1 cellular context compared by ENCODE assay signal in genomic region chr13:41310963-41311606, GRCh38.
A peak's percentile ranks its signal among the peaks of the same experiment; 100 is the strongest.
TF ChIP-seq lines count a peak whose summit lies in the region.

Gene NAA16 (plus strand): TSS chr13:41311267. CDS start chr13:41311529, 262 bp downstream.

TF ChIP-seq in K562, 482 proteins besides CTCF, POLR2A, EP300 and RAD21 (continued from another document and continues in another):
- TF ChIP-seq ZNF407 (IDR thresholded peaks at IDR 0.05; ENCODE audit: low read depth): peak; percentile 90
- 0 out of 2 replicates have a peak, but pooled peaks have one; percentile 13 for TF ChIP-seq PML (IDR thresholded peaks at IDR 0.05; ENCODE audit: low read length)
- peak; percentile 30; the same call in 1 of the 2 replicates for TF ChIP-seq USF1 (CRISPR knock-in tag; IDR thresholded peaks at IDR 0.05)
- peak; percentile 58; the same call in 1 of the 2 replicates for TF ChIP-seq EP400 (IDR thresholded peaks at IDR 0.05)
- peak; percentile 66; the same call in 1 of the 2 replicates for TF ChIP-seq BHLHE40 (IDR thresholded peaks at IDR 0.05; ENCODE audit: low read length)
- no peak for TF ChIP-seq PHTF2 (CRISPR knock-in tag; IDR thresholded peaks at IDR 0.05)
- TF ChIP-seq E2F3 (CRISPR knock-in tag; IDR thresholded peaks at IDR 0.05): 0 out of 2 replicates have a peak, but pooled peaks have one; percentile 73
- TF ChIP-seq SLC30A9 (CRISPR knock-in tag; IDR thresholded peaks at IDR 0.05): no peak
- TF ChIP-seq ZBTB33 (CRISPR knock-in tag; IDR thresholded peaks at IDR 0.05): 0 out of 2 replicates have a peak, but pooled peaks have one; percentile 15
- peak; percentile 76; the same call in 1 of the 2 replicates for TF ChIP-seq ZFX (CRISPR knock-in tag; IDR thresholded peaks at IDR 0.05)
- TF ChIP-seq HMG20A (CRISPR knock-in tag; conservative IDR thresholded peaks at IDR 0.05): no peak
- TF ChIP-seq ZBTB1 (CRISPR knock-in tag; IDR thresholded peaks at IDR 0.05; ENCODE audit: borderline replicate concordance, low read depth): peak; percentile 18; the same call in 1 of the 2 replicates
- peak; percentile 65 for TF ChIP-seq HMGN3 (IDR thresholded peaks at IDR 0.05; ENCODE audit: borderline replicate concordance, extremely low read depth, insufficient read length, low read depth, low read length)
- TF ChIP-seq ZBTB7A (IDR thresholded peaks at IDR 0.05; ENCODE audit: borderline replicate concordance, control insufficient read depth, low read depth, low read length): peak; percentile 86
- TF ChIP-seq TGIF2 (CRISPR knock-in tag; IDR thresholded peaks at IDR 0.05): no peak
- TF ChIP-seq E2F6 (IDR thresholded peaks at IDR 0.05; ENCODE audit: borderline replicate concordance in 1 of 2, extremely low read depth in 1 of 2, insufficient read depth in 1 of 2, insufficient read length in 1 of 2, low read depth in 1 of 2, low read length in 1 of 2, poor library complexity in 1 of 2, severe bottlenecking in 1 of 2): peak; percentile 46 to 87
- TF ChIP-seq POLR2G (IDR thresholded peaks at IDR 0.05; ENCODE audit: low read depth, low read length): peak; percentile 89
- TF ChIP-seq UBTF (IDR thresholded peaks at IDR 0.05; ENCODE audit: borderline replicate concordance in 1 of 2, low read depth in 2 of 2, low read length in 2 of 2): 0 out of 4 replicates have a peak, but pooled peaks of 1 of the 2 experiments have one; percentile 17
- TF ChIP-seq DPF2 (IDR thresholded peaks at IDR 0.05): peak; percentile 50
- peak; percentile 96 for TF ChIP-seq PHF21A (IDR thresholded peaks at IDR 0.05; ENCODE audit: borderline replicate concordance, low read depth)
- TF ChIP-seq MEIS2 (IDR thresholded peaks at IDR 0.05; ENCODE audit: partially characterized antibody): peak; percentile 84
- no peak for TF ChIP-seq MLX (CRISPR knock-in tag; conservative IDR thresholded peaks at IDR 0.05)
- TF ChIP-seq CCNT2 (IDR thresholded peaks at IDR 0.05; ENCODE audit: borderline replicate concordance, extremely low read depth, insufficient read length, low read depth, low read length): peak; percentile 59
- TF ChIP-seq CREB5 (CRISPR knock-in tag; IDR thresholded peaks at IDR 0.05): no peak
- TF ChIP-seq ID3 (CRISPR knock-in tag; IDR thresholded peaks at IDR 0.05): no peak
- TF ChIP-seq ID3 (tag; IDR thresholded peaks at IDR 0.05): 0 out of 2 replicates have a peak, but pooled peaks have one; percentile 31
- peak; percentile 96 to 97 for TF ChIP-seq NRF1 (conservative IDR thresholded peaks at IDR 0.05 in 1 of 2, IDR thresholded peaks at IDR 0.05 in 1 of 2)
- no peak for TF ChIP-seq ZNF507 (tag; conservative IDR thresholded peaks at IDR 0.05)
- peak; percentile 59 for TF ChIP-seq NKRF (IDR thresholded peaks at IDR 0.05; ENCODE audit: borderline replicate concordance)
- no peak for TF ChIP-seq KDM4B (IDR thresholded peaks at IDR 0.05; ENCODE audit: borderline replicate concordance in 2 of 2, low read depth in 1 of 2)
- peak; percentile 90 for TF ChIP-seq RBFOX2 (IDR thresholded peaks at IDR 0.05; ENCODE audit: low read depth, low read length)
- no peak for TF ChIP-seq BCLAF1 (IDR thresholded peaks at IDR 0.05; ENCODE audit: borderline replicate concordance in 1 of 2, control insufficient read depth in 1 of 2, low read depth in 2 of 2, low read length in 1 of 2)
- peak; percentile 86 for TF ChIP-seq PCBP1 (IDR thresholded peaks at IDR 0.05; ENCODE audit: low read depth, low read length, poor library complexity, severe bottlenecking)
